ENCODE assay signal across 32 cellular contexts in the genomic region with DNA sequence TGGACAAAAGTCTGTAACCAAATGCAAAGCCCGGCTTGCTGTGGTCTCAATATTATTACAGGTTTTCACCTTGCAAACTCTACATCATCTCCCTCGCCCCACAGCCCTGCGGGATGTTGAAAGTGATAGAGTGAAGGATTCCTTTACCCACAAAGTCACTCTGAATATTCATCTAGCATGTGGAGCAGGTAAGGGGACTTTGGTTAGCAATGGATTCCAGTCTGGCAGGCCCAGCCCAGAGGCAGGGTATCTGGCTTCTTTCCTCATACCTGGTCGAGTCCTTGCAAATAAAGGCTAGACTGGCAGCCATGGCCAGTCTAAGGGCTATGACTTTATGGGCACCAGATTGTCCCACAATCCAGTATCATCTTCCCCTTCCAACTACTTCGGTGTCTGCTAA. TPM values are rescaled to one million over a fixed set of nuclear protein-coding genes. Genes with fewer than 3 reads are reported as not detected.
"Had no signal": no experiment of that assay in that cellular context is flagged by ENCODE, and none has a peak within 500 bp of the region (broad histone marks: within the 10 kb centered on the region; RNA-seq: fewer than 3 reads in every experiment).

No MANE protein-coding gene starts in this region.

- H3K4me1 Mint-ChIP-seq: activated CD4-positive, alpha-beta memory T cell treated with anti-CD3 and anti-CD28 coated beads, Interleukin-2, amount 10 ng/mL, durations not matched to agents 7 days and 5 days; activated CD4-positive, alpha-beta T cell treated with anti-CD3 and anti-CD28 coated beads, Interleukin-2, amount 10 ng/mL, durations not matched to agents 7 days and 5 days; activated naive CD4-positive, alpha-beta T cell treated with anti-CD3 and anti-CD28 coated beads, Interleukin-2, amount 10 ng/mL, durations not matched to agents 7 days and 5 days; activated naive CD8-positive, alpha-beta T cell treated with anti-CD3 and anti-CD28 coated beads, Interleukin-2, amount 10 ng/mL, durations not matched to agents 7 days and 5 days had no signal

- H3K4me3 ChIP-seq: ascending aorta, breast epithelium, cardiac muscle cell, colonic mucosa, esophagus muscularis mucosa, gastrocnemius medialis, heart left ventricle had no signal

- H3K27ac Mint-ChIP-seq: activated CD4-positive, alpha-beta memory T cell treated with anti-CD3 and anti-CD28 coated beads, Interleukin-2, amount 10 ng/mL, durations not matched to agents 7 days and 5 days; activated CD4-positive, alpha-beta T cell treated with anti-CD3 and anti-CD28 coated beads, Interleukin-2, amount 10 ng/mL, durations not matched to agents 7 days and 5 days; activated naive CD4-positive, alpha-beta T cell treated with anti-CD3 and anti-CD28 coated beads, Interleukin-2, amount 10 ng/mL, durations not matched to agents 7 days and 5 days; activated naive CD4-positive, alpha-beta T cell treated with anti-CD3 and anti-CD28 coated beads, Interleukin-2, amount 50 U/mL, for 72 hours; activated naive CD8-positive, alpha-beta T cell treated with anti-CD3 and anti-CD28 coated beads, Interleukin-2, amount 10 ng/mL, durations not matched to agents 7 days and 5 days; activated T-cell treated with anti-CD3 and anti-CD28 coated beads, Interleukin-2, amount 50 U/mL, for 24 hours; activated T-cell treated with anti-CD3 and anti-CD28 coated beads, Interleukin-2, amount 50 U/mL, for 72 hours; brain had no signal

- ATAC-seq: activated naive CD4-positive, alpha-beta T cell treated with anti-CD3 and anti-CD28 coated beads, Interleukin-2, amount 50 U/mL, for 72 hours; activated T-cell treated with anti-CD3 and anti-CD28 coated beads, Interleukin-2, amount 50 U/mL, for 72 hours; foreskin keratinocyte; gastrocnemius medialis; heart left ventricle had no signal

- H3K27me3 ChIP-seq: ascending aorta, breast epithelium, colonic mucosa, esophagus muscularis mucosa, gastrocnemius medialis had no signal

- DNase-seq: activated CD4-positive, alpha-beta memory T cell treated with anti-CD3 and anti-CD28 coated beads, Interleukin-2, amount 10 ng/mL, durations not matched to agents 7 days and 5 days; activated CD4-positive, alpha-beta T cell treated with anti-CD3 and anti-CD28 coated beads for 4 hours; activated CD4-positive, alpha-beta T cell treated with anti-CD3 and anti-CD28 coated beads, Interleukin-2, amount 10 ng/mL, durations not matched to agents 7 days and 5 days; activated CD4-positive, alpha-beta T cell treated with anti-CD3 and anti-CD28 coated beads, Interleukin-2, amount 50 U/mL, for 4 hours; activated CD4-positive, CD25-positive, alpha-beta regulatory T cell; activated CD4-positive, CD25-positive, alpha-beta regulatory T cell treated with anti-CD3 and anti-CD28 coated beads, Interleukin-2, amount 50 U/mL, for 72 hours; activated CD8-positive, alpha-beta memory T cell treated with anti-CD3 and anti-CD28 coated beads, Interleukin-2, amount 50 U/mL, for 48 hours; activated gamma-delta T cell; activated naive CD4-positive, alpha-beta T cell; activated naive CD4-positive, alpha-beta T cell treated with anti-CD3 and anti-CD28 coated beads, Interleukin-2, amount 10 ng/mL, durations not matched to agents 7 days and 5 days; activated naive CD8-positive, alpha-beta T cell treated with anti-CD3 and anti-CD28 coated beads, Interleukin-2, amount 10 ng/mL, durations not matched to agents 7 days and 5 days; activated T-cell treated with anti-CD3 and anti-CD28 coated beads for 4 hours; activated T-cell treated with anti-CD3 and anti-CD28 coated beads, Interleukin-2, amount 50 U/mL, for 24 hours; activated T-cell treated with anti-CD3 and anti-CD28 coated beads, Interleukin-2, amount 50 U/mL, for 72 hours; central memory CD4-positive, alpha-beta T cell; cerebellar nuclear complex; colonic mucosa; effector CD8-positive, alpha-beta T cell; foreskin keratinocyte; gastrocnemius medialis; glutamatergic neuron; heart left ventricle; T-helper 2 cell had no signal

- H3K4me1 ChIP-seq: ascending aorta, breast epithelium, colonic mucosa, foreskin keratinocyte, gastrocnemius medialis had no signal

- H3K9me3 ChIP-seq: ascending aorta, breast epithelium, colonic mucosa, esophagus muscularis mucosa, gastrocnemius medialis, heart left ventricle had no signal

- H3K4me3 Mint-ChIP-seq: activated CD4-positive, alpha-beta memory T cell treated with anti-CD3 and anti-CD28 coated beads, Interleukin-2, amount 10 ng/mL, durations not matched to agents 7 days and 5 days; activated CD4-positive, alpha-beta T cell treated with anti-CD3 and anti-CD28 coated beads, Interleukin-2, amount 10 ng/mL, durations not matched to agents 7 days and 5 days; activated naive CD4-positive, alpha-beta T cell treated with anti-CD3 and anti-CD28 coated beads, Interleukin-2, amount 10 ng/mL, durations not matched to agents 7 days and 5 days; activated naive CD8-positive, alpha-beta T cell treated with anti-CD3 and anti-CD28 coated beads, Interleukin-2, amount 10 ng/mL, durations not matched to agents 7 days and 5 days; activated T-cell treated with anti-CD3 and anti-CD28 coated beads, Interleukin-2, amount 50 U/mL, for 24 hours; activated T-cell treated with anti-CD3 and anti-CD28 coated beads, Interleukin-2, amount 50 U/mL, for 72 hours; brain had no signal

- H3K36me3 ChIP-seq: ascending aorta, breast epithelium, cardiac muscle cell, colonic mucosa, esophagus muscularis mucosa, gastrocnemius medialis, heart left ventricle had no signal

- H3K27ac ChIP-seq: ascending aorta, breast epithelium, cardiac muscle cell, colonic mucosa, esophagus muscularis mucosa, foreskin keratinocyte, gastrocnemius medialis, heart left ventricle had no signal

- H3K9me3 Mint-ChIP-seq: activated CD4-positive, alpha-beta memory T cell treated with anti-CD3 and anti-CD28 coated beads, Interleukin-2, amount 10 ng/mL, durations not matched to agents 7 days and 5 days; activated CD4-positive, alpha-beta T cell treated with anti-CD3 and anti-CD28 coated beads, Interleukin-2, amount 10 ng/mL, durations not matched to agents 7 days and 5 days; activated naive CD4-positive, alpha-beta T cell treated with anti-CD3 and anti-CD28 coated beads, Interleukin-2, amount 10 ng/mL, durations not matched to agents 7 days and 5 days; activated naive CD4-positive, alpha-beta T cell treated with anti-CD3 and anti-CD28 coated beads, Interleukin-2, amount 50 U/mL, for 72 hours; activated naive CD8-positive, alpha-beta T cell treated with anti-CD3 and anti-CD28 coated beads, Interleukin-2, amount 10 ng/mL, durations not matched to agents 7 days and 5 days; activated T-cell treated with anti-CD3 and anti-CD28 coated beads, Interleukin-2, amount 50 U/mL, for 24 hours; activated T-cell treated with anti-CD3 and anti-CD28 coated beads, Interleukin-2, amount 50 U/mL, for 72 hours; brain had no signal

- H3K36me3 Mint-ChIP-seq: activated naive CD4-positive, alpha-beta T cell treated with anti-CD3 and anti-CD28 coated beads, Interleukin-2, amount 10 ng/mL, durations not matched to agents 7 days and 5 days; activated naive CD4-positive, alpha-beta T cell treated with anti-CD3 and anti-CD28 coated beads, Interleukin-2, amount 50 U/mL, for 72 hours; activated naive CD8-positive, alpha-beta T cell treated with anti-CD3 and anti-CD28 coated beads, Interleukin-2, amount 10 ng/mL, durations not matched to agents 7 days and 5 days; brain had no signal

RNA-seq across cellular contexts. Expression of a gene that starts 3.2 kb away (rescaled TPM):
- total RNA-seq: activated CD4-positive, alpha-beta memory T cell treated with anti-CD3 and anti-CD28 coated beads, Interleukin-2, amount 10 ng/mL, durations not matched to agents 7 days and 5 days; activated CD4-positive, alpha-beta T cell treated with anti-CD3 and anti-CD28 coated beads, Interleukin-2, amount 10 ng/mL, durations not matched to agents 7 days and 5 days; activated naive CD4-positive, alpha-beta T cell treated with anti-CD3 and anti-CD28 coated beads, Interleukin-2, amount 50 U/mL, for 72 hours; activated naive CD8-positive, alpha-beta T cell treated with anti-CD3 and anti-CD28 coated beads, Interleukin-2, amount 10 ng/mL, durations not matched to agents 7 days and 5 days; activated T-cell treated with anti-CD3 and anti-CD28 coated beads, Interleukin-2, amount 50 U/mL, for 72 hours; ascending aorta; breast epithelium; cardiac muscle cell; colonic mucosa; dermis microvascular lymphatic vessel endothelial cell; epithelial cell of proximal tubule; esophagus muscularis mucosa; foreskin keratinocyte; gastrocnemius medialis; heart left ventricle; T-helper 1 cell treated with Interleukin-12 subunit alpha and Interleukin-12 subunit beta and Interleukin-4 antibody, amounts not matched to agents 30 ng/mL and 1 ng/mL, for 36 hours had no signal
- polyA plus RNA-seq: cardiac muscle cell, foreskin keratinocyte, heart left ventricle had no signal

RNA-seq across cellular contexts. Expression of a gene that starts 41.8 kb away (rescaled TPM):
- total RNA-seq: activated CD4-positive, alpha-beta memory T cell treated with anti-CD3 and anti-CD28 coated beads, Interleukin-2, amount 10 ng/mL, durations not matched to agents 7 days and 5 days; activated CD4-positive, alpha-beta T cell treated with anti-CD3 and anti-CD28 coated beads, Interleukin-2, amount 10 ng/mL, durations not matched to agents 7 days and 5 days; activated naive CD4-positive, alpha-beta T cell treated with anti-CD3 and anti-CD28 coated beads, Interleukin-2, amount 50 U/mL, for 72 hours; activated naive CD8-positive, alpha-beta T cell treated with anti-CD3 and anti-CD28 coated beads, Interleukin-2, amount 10 ng/mL, durations not matched to agents 7 days and 5 days; activated T-cell treated with anti-CD3 and anti-CD28 coated beads, Interleukin-2, amount 50 U/mL, for 72 hours; ascending aorta; breast epithelium; cardiac muscle cell; colonic mucosa; dermis microvascular lymphatic vessel endothelial cell; epithelial cell of proximal tubule; esophagus muscularis mucosa; foreskin keratinocyte; gastrocnemius medialis; heart left ventricle; T-helper 1 cell treated with Interleukin-12 subunit alpha and Interleukin-12 subunit beta and Interleukin-4 antibody, amounts not matched to agents 30 ng/mL and 1 ng/mL, for 36 hours had no signal
- polyA plus RNA-seq: cardiac muscle cell, foreskin keratinocyte, heart left ventricle had no signal

RNA-seq across cellular contexts. Expression of a gene that starts 59.7 kb away (rescaled TPM):
- total RNA-seq: dermis microvascular lymphatic vessel endothelial cell, gastrocnemius medialis had no signal
